In the genomic region with DNA sequence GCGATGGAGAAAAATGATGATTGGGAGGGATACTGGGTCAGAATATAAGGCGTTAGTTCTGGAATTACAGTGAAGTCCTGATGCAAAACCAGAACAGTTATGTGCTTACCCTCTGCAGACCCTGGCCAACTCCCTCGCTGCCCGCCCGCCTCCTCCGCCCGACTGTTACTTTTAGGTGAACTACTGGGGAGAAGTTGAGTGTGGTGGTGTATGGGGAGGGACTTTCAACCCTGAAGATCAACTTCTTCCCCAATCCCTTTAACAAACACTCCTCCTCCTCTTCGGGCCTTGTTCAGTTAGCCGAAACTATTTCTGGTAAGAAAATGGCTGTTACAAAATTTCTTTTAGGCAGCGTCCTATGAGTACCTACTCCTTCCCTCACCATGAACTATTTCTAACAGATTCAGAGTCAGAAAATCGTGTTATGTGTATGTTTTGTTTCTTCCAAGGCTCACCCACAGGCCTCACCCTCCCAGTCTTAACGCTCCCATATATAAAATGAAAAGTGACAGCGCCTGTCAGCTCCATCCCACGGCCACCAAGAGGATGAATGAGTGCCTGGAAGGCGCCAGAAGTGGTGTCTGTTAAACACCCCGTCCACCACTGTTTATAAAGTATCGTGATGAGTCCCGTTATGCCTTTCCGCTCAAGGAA, we compare ENCODE assay signal across 8 cellular contexts. TPM values are rescaled to one million over a fixed set of nuclear protein-coding genes. Genes with fewer than 3 reads are reported as not detected.
A peak's percentile ranks its signal among the peaks of the same experiment; 100 is the strongest.
DNase-seq lines count a peak whose midpoint lies in the region; ATAC-seq and TF ChIP-seq lines count a peak whose summit lies in the region.

No MANE protein-coding gene starts in this region.

- peaks cover 62% of the 10 kb centered on the region for H3K4me1 Mint-ChIP-seq in CD4-positive, alpha-beta T cell (ENCODE audit: low read depth)
- H3K4me1 Mint-ChIP-seq in effector memory CD8-positive, alpha-beta T cell (ENCODE audit: low read depth in 2 of 2) = peaks cover 35 to 51% of the 10 kb centered on the region in 2 donors
- H3K4me1 Mint-ChIP-seq in natural killer cell = peaks cover 54 to 64% of the 10 kb centered on the region in 2 donors

- TF ChIP-seq CTCF in CD4-positive, alpha-beta T cell (IDR thresholded peaks at IDR 0.05) = no peak
- TF ChIP-seq CTCF in Panc1 (IDR thresholded peaks at IDR 0.05) = no peak
- no peak for TF ChIP-seq CTCF in natural killer cell (IDR thresholded peaks at IDR 0.05)

- POLR2A ChIA-PET in CD4-positive, alpha-beta T cell (lab: Charles Lee) = interaction anchor here (0.6 to 4.6 kb wide), 18 partner anchors 10 to 598 kb away, joined by 3 to 99 read pairs (median 8); a partner anchor contains a TSS
- POLR2A ChIA-PET in Panc1 (lab: Charles Lee) = interaction anchor here (0.5 kb wide), 1 partner anchor 36 kb away, joined by 3 read pairs; no protein-coding TSS in a partner anchor

- H3K27me3 ChIP-seq in CD4-positive, alpha-beta T cell (ENCODE audit: control insufficient read depth, insufficient read depth, low read length) = no peaks in the 10 kb centered on the region
- H3K27me3 ChIP-seq in Panc1 (ENCODE audit: control insufficient read depth, insufficient read depth, low read length) = no peaks in the 10 kb centered on the region

- in situ Hi-C loops in Panc1 (cut with HindIII; ENCODE audit: low pct_unique_long_range_greater_than_20kb, low sequenced_read_pairs) = no loop called here

- TSS peak; percentile 63 for BruUV-seq in Panc1 (replicated peaks; lab: Mats Ljungman, UMichigan)

- intact Hi-C loops in CD4-positive, alpha-beta T cell (cut with DNase I, micrococcal nuclease) = loop anchor here (2.0 to 5.0 kb wide), 3 partner anchors 164 to 328 kb away; a partner anchor contains a TSS
- intact Hi-C loops in Panc1 (cut with micrococcal nuclease; ENCODE audit: unreplicated experiment) = loop anchor here (5.0 kb wide), 2 partner anchors 199 to 324 kb away; a partner anchor contains a TSS
- intact Hi-C loops in natural killer cell (cut with micrococcal nuclease) = loop anchor here (1.0 to 5.0 kb wide), 3 partner anchors 200 to 329 kb away; a partner anchor contains a TSS

- no peaks in the 10 kb centered on the region for H3K27me3 Mint-ChIP-seq in CD4-positive, alpha-beta T cell
- no peaks in the 10 kb centered on the region for H3K27me3 Mint-ChIP-seq in effector memory CD8-positive, alpha-beta T cell
- H3K27me3 Mint-ChIP-seq in natural killer cell (ENCODE audit: low read depth in 2 of 2) = no peaks in the 10 kb centered on the region

- H3K27ac Mint-ChIP-seq in CD4-positive, alpha-beta T cell = peak overlapping the region; percentile 100
- H3K27ac Mint-ChIP-seq in effector memory CD8-positive, alpha-beta T cell = peak overlapping the region; percentile 100
- H3K27ac Mint-ChIP-seq in natural killer cell = peak overlapping the region; percentile 100

- peak overlapping the region; percentile 99 for H3K27ac ChIP-seq in CD4-positive, alpha-beta T cell (ENCODE audit: low read depth, low read length)
- H3K27ac ChIP-seq in Panc1 (ENCODE audit: low read length) = peak overlapping the region; percentile 54

- H3K9me3 ChIP-seq in CD4-positive, alpha-beta T cell (ENCODE audit: control insufficient read depth, low read length) = no peaks in the 10 kb centered on the region
- no peaks in the 10 kb centered on the region for H3K9me3 ChIP-seq in Panc1 (ENCODE audit: control insufficient read depth, insufficient read depth, low read depth, low read length)

- CTCF ChIA-PET in CD4-positive, alpha-beta T cell (lab: Charles Lee) = no interaction called here
- CTCF ChIA-PET in Panc1 (lab: Charles Lee) = no interaction called here

- H3K36me3 ChIP-seq in Panc1 (ENCODE audit: control insufficient read depth, insufficient read depth, low read length) = no peaks in the 10 kb centered on the region; the same call in 1 of the 2 replicates

- H3K4me3 Mint-ChIP-seq in CD4-positive, alpha-beta T cell = peak overlapping the region; percentile 100
- H3K4me3 Mint-ChIP-seq in effector memory CD8-positive, alpha-beta T cell = peak overlapping the region; percentile 95 to 100
- peak overlapping the region; percentile 100 for H3K4me3 Mint-ChIP-seq in natural killer cell

- peaks cover 18% of the 10 kb centered on the region for H3K4me1 ChIP-seq in Panc1 (ENCODE audit: control insufficient read depth, insufficient read depth, low read length)

- DNase-seq in CD4-positive, alpha-beta T cell = no peak
- DNase-seq in Panc1 (ENCODE audit: low read depth, low spot score) (no peak), natural killer cell (no peak), HT-29 (ENCODE audit: low spot score) (no peak), cerebellar nuclear complex (lab: John Stamatoyannopoulos, UW) (no peak), NCI-H2107 treated with DMSO at 0.1 percent for 48 hours (lab: John Stamatoyannopoulos, UW; ENCODE audit: unreplicated experiment) (no peak)
- DNase-seq in effector memory CD8-positive, alpha-beta T cell = no peak

- peak overlapping the region; percentile 72 to 79 for H3K4me3 ChIP-seq in Panc1 (ENCODE audit: low read depth in 2 of 2, low read length in 2 of 2)

- no peaks in the 10 kb centered on the region for H3K9me3 Mint-ChIP-seq in CD4-positive, alpha-beta T cell
- H3K9me3 Mint-ChIP-seq in effector memory CD8-positive, alpha-beta T cell = no peaks in the 10 kb centered on the region
- H3K9me3 Mint-ChIP-seq in natural killer cell = no peaks in the 10 kb centered on the region

- ATAC-seq in CD4-positive, alpha-beta T cell (ENCODE audit: poor library complexity) = no peak
- peak; percentile 1 for ATAC-seq in GM21737 (IDR thresholded peaks at IDR 0.05; ENCODE audit: unreplicated experiment)
- ATAC-seq in Panc1 = no peak; the same call in 1 of the 2 replicates
- no peak for ATAC-seq in effector memory CD8-positive, alpha-beta T cell (replicated peaks)
- peak in 1 of 3 donors; percentile 0 for ATAC-seq in natural killer cell

- H3K36me3 Mint-ChIP-seq in CD4-positive, alpha-beta T cell (ENCODE audit: low read depth) = peaks cover 37% of the 10 kb centered on the region
- peaks cover 37% of the 10 kb centered on the region for H3K36me3 Mint-ChIP-seq in effector memory CD8-positive, alpha-beta T cell (ENCODE audit: insufficient read depth)
- no peaks in the 10 kb centered on the region for H3K36me3 Mint-ChIP-seq in natural killer cell

RNA-seq across cellular contexts. Expression of a gene that starts 1.3 kb away (rescaled TPM):
- 10 to 100 TPM; 94.6 to 97.4 TPM for total RNA-seq in CD4-positive, alpha-beta T cell
- total RNA-seq in Panc1 (2021; ENCODE audit: unreplicated experiment) (6.6 TPM), natural killer cell (10 to 100 TPM; 45.7 to 54.1 (median 50.2) TPM)
- polyA plus RNA-seq in Panc1 (2012; ENCODE audit: insufficient read length) = 10.9 TPM
- 13.4 and 17.1 TPM in 2 replicates for total RNA-seq in HT-29 (2014; rRNA removed; shearing (Covaris generic))
